In the genomic region with DNA sequence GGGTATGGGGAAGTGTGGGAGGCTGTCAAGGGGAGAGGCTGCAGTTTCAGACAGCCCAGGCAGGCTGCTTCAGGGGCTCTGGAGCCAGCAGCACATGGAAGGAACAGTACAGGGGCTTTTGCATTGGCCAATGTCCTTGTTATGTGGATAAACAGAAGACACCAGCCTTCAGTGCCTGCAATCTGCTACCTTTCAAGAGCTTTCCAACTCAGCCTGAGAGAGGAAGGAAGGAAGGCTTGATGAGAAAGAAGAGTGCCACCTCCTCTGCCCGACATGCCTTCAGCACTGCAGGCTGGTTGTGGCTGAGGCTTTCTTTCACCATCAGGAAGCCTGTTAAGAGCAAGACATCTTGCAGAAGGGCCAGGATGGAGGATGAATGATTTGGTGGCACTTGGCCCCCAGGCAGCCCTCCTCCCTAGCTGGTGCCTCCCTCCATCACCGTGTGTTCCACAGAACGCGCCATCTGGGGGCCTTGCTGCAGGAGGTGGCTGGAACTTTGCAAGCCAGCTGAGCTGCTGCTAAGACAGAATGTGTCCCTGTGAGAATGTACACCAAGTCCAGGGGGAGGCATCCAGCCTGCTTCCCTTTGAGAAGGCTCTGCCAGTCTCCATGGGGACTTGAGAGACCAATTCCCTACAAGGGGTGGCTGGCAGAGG, we compare ENCODE assay signal across 23 cellular contexts.
"Had no signal": no experiment of that assay in that cellular context is flagged by ENCODE, and none has a peak within 500 bp of the region (broad histone marks: within the 10 kb centered on the region; RNA-seq: fewer than 3 reads in every experiment).

No MANE protein-coding gene starts in this region.

- ATAC-seq: left ventricle myocardium superior; lower lobe of right lung; naive thymus-derived CD8-positive, alpha-beta T cell; right cardiac atrium; sciatic nerve had no signal

- H3K4me3 Mint-ChIP-seq: naive thymus-derived CD8-positive, alpha-beta T cell; nephron progenitor cell; neural progenitor cell; stimulated activated naive B cell treated with anti-CD40 and anti-IgM and Interleukin-4, amounts not matched to agents 10 μg/mL and 1 μg/mL and 100 μg/mL, for 72 hours; stimulated activated naive CD8-positive, alpha-beta T cell treated with anti-CD3 and anti-CD28 coated beads, Interleukin-15, Interleukin-2, amounts not matched to agents 100 ng/mL and 50 ng/mL, for 24 hours; type B pancreatic cell had no signal

- DNase-seq: islet precursor cell; left ventricle myocardium superior; lower lobe of right lung; mammary epithelial cell; mesenchymal stem cell; naive thymus-derived CD8-positive, alpha-beta T cell; nephron progenitor cell; ovary; right cardiac atrium; stimulated activated CD4-positive, alpha-beta T cell treated with anti-CD3 and anti-CD28 coated beads, Interleukin-12 subunit alpha, Interleukin-12 subunit beta, amount 100 ng/mL, for 4 hours; stimulated activated CD4-positive, alpha-beta T cell treated with anti-CD3 and anti-CD28 coated beads, Interleukin-15, amount 100 ng/mL, for 24 hours; stimulated activated CD4-positive, alpha-beta T cell treated with anti-CD3 and anti-CD28 coated beads, Interleukin-2, amount 100 ng/mL, for 24 hours; stimulated activated CD4-positive, alpha-beta T cell treated with anti-CD3 and anti-CD28 coated beads, Interleukin-4, amount 100 ng/mL, for 1 hour; stimulated activated naive B cell treated with anti-CD40 and anti-IgM and Interleukin-4, amounts not matched to agents 10 μg/mL and 1 μg/mL and 100 μg/mL, for 72 hours; uterus had no signal

- H3K4me3 ChIP-seq: hepatocyte, lower lobe of right lung, neural progenitor cell, ovary, prostate gland, skin epidermis, tibial nerve, uterus had no signal

- H3K36me3 ChIP-seq: lower lobe of right lung, neural progenitor cell, ovary, prostate gland, tibial nerve, uterus had no signal

- H2AFZ ChIP-seq: hepatocyte, neural progenitor cell had no signal

- H3K27me3 ChIP-seq: hepatocyte, neural progenitor cell, ovary, tibial nerve, uterus had no signal

- H3K9me3 Mint-ChIP-seq: naive thymus-derived CD8-positive, alpha-beta T cell; nephron progenitor cell; neural progenitor cell; stimulated activated naive CD8-positive, alpha-beta T cell treated with anti-CD3 and anti-CD28 coated beads, Interleukin-15, Interleukin-2, amounts not matched to agents 100 ng/mL and 50 ng/mL, for 24 hours; type B pancreatic cell had no signal

- H3K9me3 ChIP-seq: lower lobe of right lung, ovary, prostate gland, tibial nerve, uterus had no signal

- H3K4me1 ChIP-seq: lower lobe of right lung, neural progenitor cell, prostate gland, uterus had no signal

- H3K4me1 Mint-ChIP-seq: naive thymus-derived CD8-positive, alpha-beta T cell; stimulated activated naive B cell treated with anti-CD40 and anti-IgM and Interleukin-4, amounts not matched to agents 10 μg/mL and 1 μg/mL and 100 μg/mL, for 72 hours had no signal

- H3K4me2 ChIP-seq: hepatocyte, neural progenitor cell had no signal

- H3K27ac Mint-ChIP-seq: nephron progenitor cell; stimulated activated naive B cell treated with anti-CD40 and anti-IgM and Interleukin-4, amounts not matched to agents 10 μg/mL and 1 μg/mL and 100 μg/mL, for 72 hours; stimulated activated naive CD8-positive, alpha-beta T cell treated with anti-CD3 and anti-CD28 coated beads, Interleukin-15, Interleukin-2, amounts not matched to agents 100 ng/mL and 50 ng/mL, for 24 hours; type B pancreatic cell had no signal

- H3K9ac ChIP-seq: neural progenitor cell had no signal

- H3K27ac ChIP-seq: hepatocyte, lower lobe of right lung, neural progenitor cell, ovary, prostate gland, skin epidermis, tibial nerve, uterus had no signal

- H3K36me3 Mint-ChIP-seq: naive thymus-derived CD8-positive, alpha-beta T cell; neural progenitor cell; stimulated activated naive B cell treated with anti-CD40 and anti-IgM and Interleukin-4, amounts not matched to agents 10 μg/mL and 1 μg/mL and 100 μg/mL, for 72 hours; type B pancreatic cell had no signal
